Comparison of ENCODE assay signal across 32 cellular contexts in the genomic region with DNA sequence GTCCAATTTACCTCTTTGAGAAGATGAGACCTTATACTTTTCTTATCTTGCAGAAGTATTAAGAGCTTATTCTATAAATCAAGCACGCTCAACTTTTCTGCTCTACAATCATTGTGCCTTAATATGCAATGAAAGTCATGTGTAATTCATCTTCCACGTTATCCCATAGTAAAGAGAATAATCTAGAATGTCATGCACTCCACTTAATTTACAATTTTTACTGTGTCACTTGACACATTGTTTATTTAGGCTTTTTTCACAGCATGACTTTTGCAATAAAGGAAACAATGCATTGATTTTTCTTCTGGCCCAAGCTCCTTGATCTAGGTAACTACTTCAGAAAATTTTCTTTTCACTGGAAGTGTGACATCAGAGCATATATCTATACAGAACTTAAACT.
"Had no signal": no experiment of that assay in that cellular context is flagged by ENCODE, and none has a peak within 500 bp of the region (broad histone marks: within the 10 kb centered on the region; RNA-seq: fewer than 3 reads in every experiment).

No MANE protein-coding gene starts in this region.

- H3K9me3 ChIP-seq: adrenal gland, body of pancreas, colonic mucosa, esophagus squamous epithelium had no signal

- H3K4me1 ChIP-seq: adrenal gland, body of pancreas, colonic mucosa had no signal

- DNase-seq: activated CD4-positive, alpha-beta memory T cell treated with anti-CD3 and anti-CD28 coated beads for 36 hours; activated CD4-positive, alpha-beta T cell treated with anti-CD3 and anti-CD28 coated beads for 36 hours; activated CD4-positive, alpha-beta T cell treated with anti-CD3 and anti-CD28 coated beads, Interleukin-2, amount 10 ng/mL, durations not matched to agents 24 days and 14 days; activated CD4-positive, CD25-positive, alpha-beta regulatory T cell; activated CD4-positive, CD25-positive, alpha-beta regulatory T cell treated with anti-CD3 and anti-CD28 coated beads, Interleukin-2, amount 50 U/mL, for 72 hours; activated CD8-positive, alpha-beta memory T cell treated with anti-CD3 and anti-CD28 coated beads, Interleukin-2, amount 10 ng/mL, durations not matched to agents 7 days and 5 days; activated CD8-positive, alpha-beta memory T cell treated with anti-CD3 and anti-CD28 coated beads, Interleukin-2, amount 50 U/mL, for 4 hours; activated CD8-positive, alpha-beta T cell treated with anti-CD3 and anti-CD28 coated beads, Interleukin-2, amount 10 ng/mL, durations not matched to agents 7 days and 5 days; activated effector memory CD4-positive, alpha-beta T cell treated with anti-CD3 and anti-CD28 coated beads, Interleukin-2, amount 50 U/mL, for 16 hours; activated naive CD4-positive, alpha-beta T cell treated with anti-CD3 and anti-CD28 coated beads for 36 hours; activated naive CD8-positive, alpha-beta T cell treated with anti-CD3 and anti-CD28 coated beads for 36 hours; activated naive CD8-positive, alpha-beta T cell treated with anti-CD3 and anti-CD28 coated beads, Interleukin-2, amount 50 U/mL, for 24 hours; activated T-cell treated with anti-CD3 and anti-CD28 coated beads, Interleukin-2, amount 50 U/mL, for 1 hour; activated T-cell treated with anti-CD3 and anti-CD28 coated beads, Interleukin-2, amount 50 U/mL, for 48 hours; adrenal gland; amygdala; aorta; body of pancreas; caudate nucleus; colonic mucosa; effector CD8-positive, alpha-beta T cell; esophagus squamous epithelium; head of caudate nucleus; hippocampal formation had no signal

- H3K27ac Mint-ChIP-seq: activated CD4-positive, alpha-beta memory T cell treated with anti-CD3 and anti-CD28 coated beads for 36 hours; activated CD4-positive, alpha-beta T cell treated with anti-CD3 and anti-CD28 coated beads for 36 hours; activated CD4-positive, alpha-beta T cell treated with anti-CD3 and anti-CD28 coated beads, Interleukin-2, amount 10 ng/mL, durations not matched to agents 24 days and 14 days; activated CD8-positive, alpha-beta memory T cell treated with anti-CD3 and anti-CD28 coated beads, Interleukin-2, amount 10 ng/mL, durations not matched to agents 7 days and 5 days; activated CD8-positive, alpha-beta T cell treated with anti-CD3 and anti-CD28 coated beads, Interleukin-2, amount 10 ng/mL, durations not matched to agents 7 days and 5 days; activated naive CD4-positive, alpha-beta T cell treated with anti-CD3 and anti-CD28 coated beads for 36 hours; activated naive CD4-positive, alpha-beta T cell treated with anti-CD3 and anti-CD28 coated beads, Interleukin-2, amount 50 U/mL, for 24 hours; activated naive CD8-positive, alpha-beta T cell treated with anti-CD3 and anti-CD28 coated beads for 36 hours; activated naive CD8-positive, alpha-beta T cell treated with anti-CD3 and anti-CD28 coated beads, Interleukin-2, amount 50 U/mL, for 24 hours; activated T-helper 1 cell treated with anti-CD3 and anti-CD28 coated beads, Interleukin-12 subunit alpha, Interleukin-12 subunit beta, Interleukin-2, Interleukin-4 antibody, amounts not matched to agents 30 ng/mL and 10 ng/mL and 1 ng/mL, durations not matched to agents 14 hours and 24 hours and 36 hours; activated T-helper 2 cell treated with anti-CD3 and anti-CD28 coated beads, Interferon-gamma antibody, Interleukin-2, Interleukin-4, amounts not matched to agents 10 μg/mL and 5 μg/mL and 100 μg/mL, durations not matched to agents 14 hours and 24 hours and 36 hours; T-helper 2 cell treated with Interferon-gamma antibody and Interleukin-4, amounts not matched to agents 5 μg/mL and 100 μg/mL, for 36 hours had no signal

- H3K4me3 Mint-ChIP-seq: activated CD4-positive, alpha-beta memory T cell treated with anti-CD3 and anti-CD28 coated beads for 36 hours; activated CD4-positive, alpha-beta T cell treated with anti-CD3 and anti-CD28 coated beads for 36 hours; activated CD4-positive, alpha-beta T cell treated with anti-CD3 and anti-CD28 coated beads, Interleukin-2, amount 10 ng/mL, durations not matched to agents 24 days and 14 days; activated CD8-positive, alpha-beta memory T cell treated with anti-CD3 and anti-CD28 coated beads, Interleukin-2, amount 10 ng/mL, durations not matched to agents 7 days and 5 days; activated CD8-positive, alpha-beta T cell treated with anti-CD3 and anti-CD28 coated beads, Interleukin-2, amount 10 ng/mL, durations not matched to agents 7 days and 5 days; activated naive CD4-positive, alpha-beta T cell treated with anti-CD3 and anti-CD28 coated beads for 36 hours; activated naive CD4-positive, alpha-beta T cell treated with anti-CD3 and anti-CD28 coated beads, Interleukin-2, amount 50 U/mL, for 24 hours; activated naive CD8-positive, alpha-beta T cell treated with anti-CD3 and anti-CD28 coated beads for 36 hours; activated naive CD8-positive, alpha-beta T cell treated with anti-CD3 and anti-CD28 coated beads, Interleukin-2, amount 50 U/mL, for 24 hours; activated T-helper 1 cell treated with anti-CD3 and anti-CD28 coated beads, Interleukin-12 subunit alpha, Interleukin-12 subunit beta, Interleukin-2, Interleukin-4 antibody, amounts not matched to agents 30 ng/mL and 10 ng/mL and 1 ng/mL, durations not matched to agents 14 hours and 24 hours and 36 hours; T-helper 2 cell treated with Interferon-gamma antibody and Interleukin-4, amounts not matched to agents 5 μg/mL and 100 μg/mL, for 36 hours had no signal

- FAIRE-seq: endometrium, endothelial cell of umbilical vein, frontal cortex had no signal

- H3K4me1 Mint-ChIP-seq: activated CD4-positive, alpha-beta T cell treated with anti-CD3 and anti-CD28 coated beads for 36 hours; activated CD4-positive, alpha-beta T cell treated with anti-CD3 and anti-CD28 coated beads, Interleukin-2, amount 10 ng/mL, durations not matched to agents 24 days and 14 days; activated CD8-positive, alpha-beta memory T cell treated with anti-CD3 and anti-CD28 coated beads, Interleukin-2, amount 10 ng/mL, durations not matched to agents 7 days and 5 days; activated naive CD4-positive, alpha-beta T cell treated with anti-CD3 and anti-CD28 coated beads, Interleukin-2, amount 50 U/mL, for 24 hours; activated naive CD8-positive, alpha-beta T cell treated with anti-CD3 and anti-CD28 coated beads for 36 hours; activated naive CD8-positive, alpha-beta T cell treated with anti-CD3 and anti-CD28 coated beads, Interleukin-2, amount 50 U/mL, for 24 hours had no signal

- H3K4me3 ChIP-seq: adrenal gland, body of pancreas, colonic mucosa, esophagus squamous epithelium had no signal

- H3K27me3 Mint-ChIP-seq: activated CD4-positive, alpha-beta T cell treated with anti-CD3 and anti-CD28 coated beads for 36 hours; activated CD4-positive, alpha-beta T cell treated with anti-CD3 and anti-CD28 coated beads, Interleukin-2, amount 10 ng/mL, durations not matched to agents 24 days and 14 days; activated naive CD4-positive, alpha-beta T cell treated with anti-CD3 and anti-CD28 coated beads, Interleukin-2, amount 50 U/mL, for 24 hours; activated naive CD8-positive, alpha-beta T cell treated with anti-CD3 and anti-CD28 coated beads for 36 hours had no signal

- H3K36me3 ChIP-seq: adrenal gland, colonic mucosa, esophagus squamous epithelium had no signal

- H3K27ac ChIP-seq: adrenal gland, body of pancreas, colonic mucosa, epithelial cell of prostate, esophagus squamous epithelium had no signal

- H3K9me3 Mint-ChIP-seq: activated CD4-positive, alpha-beta memory T cell treated with anti-CD3 and anti-CD28 coated beads for 36 hours; activated CD4-positive, alpha-beta T cell treated with anti-CD3 and anti-CD28 coated beads, Interleukin-2, amount 10 ng/mL, durations not matched to agents 24 days and 14 days; activated naive CD4-positive, alpha-beta T cell treated with anti-CD3 and anti-CD28 coated beads, Interleukin-2, amount 50 U/mL, for 24 hours; activated naive CD8-positive, alpha-beta T cell treated with anti-CD3 and anti-CD28 coated beads for 36 hours; activated naive CD8-positive, alpha-beta T cell treated with anti-CD3 and anti-CD28 coated beads, Interleukin-2, amount 50 U/mL, for 24 hours; activated T-helper 1 cell treated with anti-CD3 and anti-CD28 coated beads, Interleukin-12 subunit alpha, Interleukin-12 subunit beta, Interleukin-2, Interleukin-4 antibody, amounts not matched to agents 30 ng/mL and 10 ng/mL and 1 ng/mL, durations not matched to agents 14 hours and 24 hours and 36 hours; activated T-helper 2 cell treated with anti-CD3 and anti-CD28 coated beads, Interferon-gamma antibody, Interleukin-2, Interleukin-4, amounts not matched to agents 10 μg/mL and 5 μg/mL and 100 μg/mL, durations not matched to agents 14 hours and 24 hours and 36 hours; T-helper 2 cell treated with Interferon-gamma antibody and Interleukin-4, amounts not matched to agents 5 μg/mL and 100 μg/mL, for 36 hours had no signal

- H3K36me3 Mint-ChIP-seq: activated CD4-positive, alpha-beta memory T cell treated with anti-CD3 and anti-CD28 coated beads for 36 hours; activated CD8-positive, alpha-beta memory T cell treated with anti-CD3 and anti-CD28 coated beads, Interleukin-2, amount 10 ng/mL, durations not matched to agents 7 days and 5 days; activated naive CD8-positive, alpha-beta T cell treated with anti-CD3 and anti-CD28 coated beads for 36 hours had no signal
